ENCODE assay signal across 20 cellular contexts in the genomic region with DNA sequence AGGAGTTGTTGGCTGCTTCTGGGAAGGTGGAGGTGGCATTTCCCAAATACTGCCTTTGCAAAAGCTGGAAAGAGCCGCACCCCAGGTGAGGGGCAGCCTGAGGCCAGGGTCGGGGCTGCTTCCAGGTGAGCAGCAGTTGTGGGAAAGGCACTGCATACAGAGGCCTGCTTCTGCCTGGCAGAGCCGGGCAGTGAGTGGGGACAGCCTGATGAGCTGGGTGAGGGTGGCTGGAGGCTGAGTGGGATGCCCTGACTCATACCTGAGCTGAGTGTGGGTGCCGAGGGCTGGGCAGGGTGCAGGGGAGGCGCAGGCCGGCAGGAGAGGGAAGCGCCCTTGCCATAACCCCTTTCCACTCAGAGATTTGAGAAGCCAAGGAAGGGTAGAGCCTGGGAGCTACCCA. TPM values are rescaled to one million over a fixed set of nuclear protein-coding genes. Genes with fewer than 3 reads are reported as not detected.
DNase-seq lines count a peak whose midpoint lies in the region; ATAC-seq, FAIRE-seq and TF ChIP-seq lines count a peak whose summit lies in the region.
"Had no signal": no experiment of that assay in that cellular context is flagged by ENCODE, and none has a peak within 500 bp of the region (broad histone marks: within the 10 kb centered on the region; RNA-seq: fewer than 3 reads in every experiment).

No MANE protein-coding gene starts in this region.

- no peak overlapping the region for H2AFZ ChIP-seq in GM23338
- no peak overlapping the region for H2AFZ ChIP-seq in mesenchymal stem cell (ENCODE audit: low read depth, low read length)

- H3K4me3 ChIP-seq in GM23338 (no peak overlapping the region), WERI-Rb-1 (ENCODE audit: low read depth, low read length) (no peak overlapping the region), mesenchymal stem cell (ENCODE audit: insufficient read depth in 1 of 2, low read depth in 1 of 2, low read length in 2 of 2) (peak overlapping the region in 1 of 2 experiments; percentile 32)

- peak overlapping the region; percentile 71 for H4K91ac ChIP-seq in mesenchymal stem cell (ENCODE audit: low read length)

- no peak overlapping the region for H3K27ac ChIP-seq in GM23338 (ENCODE audit: low read depth)
- H3K27ac ChIP-seq in WERI-Rb-1: peak overlapping the region; percentile 64
- H3K27ac ChIP-seq in mesenchymal stem cell (ENCODE audit: low read length, poor library complexity, severe bottlenecking): no peak overlapping the region
- H3K27ac ChIP-seq: KMS-11 had no signal

- no peak overlapping the region for H4K8ac ChIP-seq in mesenchymal stem cell (ENCODE audit: low read length)

- H2BK12ac ChIP-seq in mesenchymal stem cell (ENCODE audit: low read length in 2 of 2): no peak overlapping the region

- peaks cover 16% of the 10 kb centered on the region for H3K9me3 Mint-ChIP-seq in GM23338

- H3K27me3 ChIP-seq in GM23338 (ENCODE audit: insufficient read depth): no peaks in the 10 kb centered on the region
- no peaks in the 10 kb centered on the region for H3K27me3 ChIP-seq in WERI-Rb-1 (ENCODE audit: insufficient read depth, low read depth, severe bottlenecking)
- H3K27me3 ChIP-seq in mesenchymal stem cell (ENCODE audit: control insufficient read depth in 1 of 2, insufficient read depth in 1 of 2, low read length in 2 of 2): peaks cover 38 to 47% of the 10 kb centered on the region in 2 experiments

- no peak overlapping the region for H3K4ac ChIP-seq in mesenchymal stem cell (ENCODE audit: low read depth in 1 of 2, low read length in 2 of 2)

- no peak overlapping the region for H3K4me2 ChIP-seq in GM23338
- H3K4me2 ChIP-seq in mesenchymal stem cell (ENCODE audit: low read length, poor library complexity, severe bottlenecking): no peak overlapping the region
- H3K4me2 ChIP-seq: KMS-11 had no signal

- no peak for FAIRE-seq in urothelium cell line (lab: Jason Lieb, UNC)
- FAIRE-seq: A204.1, G401.6, GM12892 had no signal

- peaks cover 6% of the 10 kb centered on the region for H3K9me3 ChIP-seq in WERI-Rb-1 (ENCODE audit: severe bottlenecking)
- peaks cover 12% of the 10 kb centered on the region for H3K9me3 ChIP-seq in mesenchymal stem cell (ENCODE audit: control insufficient read depth, low read length)

- no peak overlapping the region for H2BK120ac ChIP-seq in mesenchymal stem cell (ENCODE audit: low read depth, low read length)

- no peak overlapping the region for H3K27ac Mint-ChIP-seq in GM23338
- H3K27ac Mint-ChIP-seq: CD14-positive monocyte; CD4-positive, alpha-beta memory T cell had no signal

- H3K79me1 ChIP-seq in mesenchymal stem cell (replicated peaks; ENCODE audit: low read length, poor library complexity, severe bottlenecking): no peaks in the 10 kb centered on the region

- H2BK15ac ChIP-seq in mesenchymal stem cell (ENCODE audit: low read depth, poor library complexity, severe bottlenecking): no peak overlapping the region

- H3K36me3 Mint-ChIP-seq in GM23338 (ENCODE audit: low read depth): peaks cover 3% of the 10 kb centered on the region; the same call in 1 of the 3 replicates
- H3K36me3 Mint-ChIP-seq: CD14-positive monocyte; CD4-positive, alpha-beta memory T cell had no signal

- H3K9ac ChIP-seq in mesenchymal stem cell (ENCODE audit: low read length): no peak overlapping the region
- H3K9ac ChIP-seq: KMS-11 had no signal

- WGBS in mesenchymal stem cell: 85% methylated on average over 3 of the region's 7 CpGs

- TF ChIP-seq CTCF in GM23338 (conservative IDR thresholded peaks at IDR 0.05; ENCODE audit: low read depth in 2 of 2): no peak
- TF ChIP-seq CTCF in WERI-Rb-1 (IDR thresholded peaks at IDR 0.05; ENCODE audit: low read depth, low read length): no peak

- no peak overlapping the region for H2AK5ac ChIP-seq in mesenchymal stem cell (ENCODE audit: low read length, severe bottlenecking)

- DNase-seq in GM23338 (ENCODE audit: low spot score) (no peak), WERI-Rb-1 (no peak), mesenchymal stem cell (no peak), urothelium cell line (ENCODE audit: low spot score) (peak; percentile 25), DMS153 (lab: John Stamatoyannopoulos, UW) (no peak), NCI-H2171 (lab: John Stamatoyannopoulos, UW) (no peak)
- DNase-seq: ACHN; AML-193; Calu3; CD4-positive, alpha-beta memory T cell; GOT3; H9 had no signal

- H3K27me3 Mint-ChIP-seq in GM23338 (ENCODE audit: insufficient read depth, low read depth, poor library complexity): peaks cover 4% of the 10 kb centered on the region

- no peaks in the 10 kb centered on the region for H3K79me2 ChIP-seq in GM23338 (replicated peaks; ENCODE audit: insufficient read depth)

- H3K14ac ChIP-seq in mesenchymal stem cell (ENCODE audit: low read length in 2 of 2): no peak overlapping the region

- H3F3A ChIP-seq in GM23338 (replicated peaks; ENCODE audit: low read depth): no peaks in the 10 kb centered on the region

- H3K36me3 ChIP-seq in GM23338 (ENCODE audit: insufficient read depth): no peaks in the 10 kb centered on the region
- H3K36me3 ChIP-seq in WERI-Rb-1: peaks cover 6% of the 10 kb centered on the region; the same call in 1 of the 2 replicates
- no peaks in the 10 kb centered on the region for H3K36me3 ChIP-seq in mesenchymal stem cell (ENCODE audit: control insufficient read depth in 1 of 2, insufficient read depth in 2 of 2, low read depth in 1 of 2, low read length in 2 of 2)

- H2BK5ac ChIP-seq in mesenchymal stem cell (ENCODE audit: low read depth, low read length, poor library complexity, severe bottlenecking): no peak overlapping the region

- H3K23ac ChIP-seq in mesenchymal stem cell (ENCODE audit: low read length in 2 of 2): no peak overlapping the region

- no peaks in the 10 kb centered on the region for H3K9me2 ChIP-seq in GM23338 (ENCODE audit: insufficient read depth)

- H3K4me1 ChIP-seq in GM23338 (ENCODE audit: insufficient read depth) (no peaks in the 10 kb centered on the region), mesenchymal stem cell (ENCODE audit: control insufficient read depth, insufficient read depth, low read depth, low read length) (no peaks in the 10 kb centered on the region)

- H3K4me3 Mint-ChIP-seq in GM23338: no peak overlapping the region
- H3K4me3 Mint-ChIP-seq: CD14-positive monocyte; CD4-positive, alpha-beta memory T cell; H9 had no signal

- peaks cover 19% of the 10 kb centered on the region for H3K4me1 Mint-ChIP-seq in GM23338
- H3K4me1 Mint-ChIP-seq: CD14-positive monocyte had no signal

- no peak overlapping the region for H3K18ac ChIP-seq in mesenchymal stem cell (ENCODE audit: low read depth in 1 of 2, low read length in 2 of 2)

- ATAC-seq in GM23338 (peak; percentile 31), HG02884 (IDR thresholded peaks at IDR 0.05; ENCODE audit: unreplicated experiment) (no peak)

- H4K20me1 ChIP-seq in GM23338 (replicated peaks; ENCODE audit: insufficient read depth): no peaks in the 10 kb centered on the region

RNA-seq across cellular contexts. Expression of a gene that starts 6.5 kb away (rescaled TPM):
- total RNA-seq in GM23338 (2014; rRNA removed; shearing (Covaris generic)): not detected in 2 replicates
- polyA plus RNA-seq in GM23338 (2016; fragmentation: Nextera tagmentation; extraction: Ambion mirVana): not detected in 2 replicates
- polyA plus RNA-seq in mesenchymal stem cell (2013, experiment 1 of 2): not detected
- not detected for polyA plus RNA-seq in mesenchymal stem cell (2013, experiment 2 of 2)
- total RNA-seq: Calu3; CD4-positive, alpha-beta memory T cell; HT-29 had no signal
- polyA plus RNA-seq: BJ; CD14-positive monocyte; CD4-positive, alpha-beta memory T cell had no signal
